In the genomic region with DNA sequence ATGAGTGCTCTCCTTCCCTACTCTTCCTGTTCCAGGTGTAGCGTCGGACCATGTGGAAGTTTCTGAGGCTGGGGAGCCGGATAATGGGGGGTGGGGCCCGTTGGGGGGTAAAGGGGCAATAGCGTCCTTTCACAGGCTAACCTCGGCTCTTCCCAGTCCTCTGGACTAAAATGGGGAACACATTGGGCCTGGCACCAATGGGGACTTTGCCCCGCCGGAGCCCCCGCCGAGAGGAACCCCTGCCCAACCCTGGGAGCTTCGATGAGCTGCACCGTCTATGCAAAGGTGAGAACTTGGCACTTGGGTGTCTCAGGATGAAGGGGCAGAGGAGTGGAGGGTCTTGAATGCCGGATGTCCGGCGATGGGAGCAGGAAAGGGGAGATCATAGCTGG, we compare ENCODE assay signal across 8 cellular contexts. TPM values are rescaled to one million over a fixed set of nuclear protein-coding genes. Genes with fewer than 3 reads are reported as not detected.
DNase-seq lines count a peak whose midpoint lies in the region; ATAC-seq and TF ChIP-seq lines count a peak whose summit lies in the region.

No MANE protein-coding gene starts in this region.

- H3K4me3 ChIP-seq in CD4-positive, CD25-positive, alpha-beta regulatory T cell (ENCODE audit: low read depth, low read length): peak overlapping the region; percentile 80
- H3K4me3 ChIP-seq in Loucy (ENCODE audit: low read length, poor library complexity, severe bottlenecking) (peak overlapping the region; percentile 82), coronary artery (peak overlapping the region; percentile 95)

- H3K27me3 Mint-ChIP-seq in CD4-positive, CD25-positive, alpha-beta regulatory T cell: no peaks in the 10 kb centered on the region
- no peaks in the 10 kb centered on the region for H3K27me3 Mint-ChIP-seq in natural killer cell (ENCODE audit: low read depth in 2 of 2)

- H3K27ac ChIP-seq in CD4-positive, CD25-positive, alpha-beta regulatory T cell (ENCODE audit: insufficient read depth, low read length, poor library complexity, severe bottlenecking): peak overlapping the region; percentile 58
- H3K27ac ChIP-seq in coronary artery: peak overlapping the region; percentile 51 to 85

- no peaks in the 10 kb centered on the region for H4K20me1 ChIP-seq in Loucy (ENCODE audit: insufficient read depth, low read length, poor library complexity, severe bottlenecking)

- peaks cover 0 to 1% (median 0%) of the 10 kb centered on the region in 7 donors for H3K9me3 Mint-ChIP-seq in CD4-positive, CD25-positive, alpha-beta regulatory T cell
- H3K9me3 Mint-ChIP-seq in natural killer cell: no peaks in the 10 kb centered on the region

- H3K4me2 ChIP-seq in Loucy (ENCODE audit: low read depth, low read length, poor library complexity, severe bottlenecking): peak overlapping the region; percentile 77

- H2AFZ ChIP-seq in Loucy (ENCODE audit: low read length): peak overlapping the region; percentile 72

- peaks cover 19% of the 10 kb centered on the region for H3K36me3 ChIP-seq in CD4-positive, CD25-positive, alpha-beta regulatory T cell (ENCODE audit: control insufficient read depth, insufficient read depth, low read length)
- no peaks in the 10 kb centered on the region; the same call in 1 of the 2 replicates for H3K36me3 ChIP-seq in Loucy (ENCODE audit: insufficient read depth, low read length)

- peaks cover 16% of the 10 kb centered on the region for H3K36me3 Mint-ChIP-seq in CD4-positive, CD25-positive, alpha-beta regulatory T cell
- H3K36me3 Mint-ChIP-seq in natural killer cell: no peaks in the 10 kb centered on the region

- H3K79me2 ChIP-seq in Loucy (ENCODE audit: insufficient read depth, low read length): 0 out of 2 replicates have a peak, but pooled peaks cover 4% of the 10 kb centered on the region

- no peak for ATAC-seq in CD4-positive, CD25-positive, alpha-beta regulatory T cell (ENCODE audit: low read depth in 2 of 2)
- ATAC-seq in natural killer cell: no peak
- no peak for ATAC-seq in HG03469 (IDR thresholded peaks at IDR 0.05; ENCODE audit: unreplicated experiment)

- peak overlapping the region; percentile 93 to 100 (median 96) for H3K27ac Mint-ChIP-seq in CD4-positive, CD25-positive, alpha-beta regulatory T cell
- peak overlapping the region; percentile 92 to 95 for H3K27ac Mint-ChIP-seq in natural killer cell

- no peak for DNase-seq in CD4-positive, CD25-positive, alpha-beta regulatory T cell
- no peak for DNase-seq in coronary artery (ENCODE audit: low spot score)
- DNase-seq in natural killer cell: no peak
- DNase-seq in NCI-H2196 treated with DMSO at 0.1 percent for 48 hours (lab: John Stamatoyannopoulos, UW; ENCODE audit: unreplicated experiment): no peak
- no peak for DNase-seq in putamen (ENCODE audit: low spot score)
- no peak for DNase-seq in dedifferentiated amniotic fluid mesenchymal stem cell (ENCODE audit: extremely low spot score)

- H3K9me2 ChIP-seq in Loucy (replicated peaks; ENCODE audit: low read depth, low read length): no peaks in the 10 kb centered on the region

- TF ChIP-seq CTCF in Loucy (conservative IDR thresholded peaks at IDR 0.05; ENCODE audit: low read length) (no peak), coronary artery (IDR thresholded peaks at IDR 0.05) (no peak), natural killer cell (IDR thresholded peaks at IDR 0.05) (no peak)

- H3K9ac ChIP-seq in Loucy (ENCODE audit: low read depth, low read length, poor library complexity, severe bottlenecking): peak overlapping the region; percentile 77

- no peaks in the 10 kb centered on the region for H3K27me3 ChIP-seq in CD4-positive, CD25-positive, alpha-beta regulatory T cell (ENCODE audit: control insufficient read depth, insufficient read depth, low read length)
- no peaks in the 10 kb centered on the region for H3K27me3 ChIP-seq in Loucy (ENCODE audit: insufficient read depth, low read length, poor library complexity, severe bottlenecking)

- peaks cover 12 to 64% (median 28%) of the 10 kb centered on the region in 4 donors for H3K4me1 Mint-ChIP-seq in CD4-positive, CD25-positive, alpha-beta regulatory T cell
- peaks cover 44 to 53% of the 10 kb centered on the region in 2 donors for H3K4me1 Mint-ChIP-seq in natural killer cell

- intact Hi-C loops in natural killer cell (cut with micrococcal nuclease): loop anchor here (5.0 kb wide), 2 partner anchors 81 to 141 kb away; partner anchors contain the start of genes CFAP126 and MPZ

- H3K9me3 ChIP-seq in CD4-positive, CD25-positive, alpha-beta regulatory T cell (ENCODE audit: control insufficient read depth in 2 of 2, low read length in 2 of 2): no peaks in the 10 kb centered on the region
- H3K9me3 ChIP-seq in Loucy (ENCODE audit: insufficient read depth, low read depth, low read length): no peaks in the 10 kb centered on the region

- no peaks in the 10 kb centered on the region for H3F3A ChIP-seq in Loucy (ENCODE audit: low read depth)

- H3K4me3 Mint-ChIP-seq in CD4-positive, CD25-positive, alpha-beta regulatory T cell: peak overlapping the region; percentile 82 to 100 (median 100)
- H3K4me3 Mint-ChIP-seq in natural killer cell: peak overlapping the region; percentile 100

- peaks cover 28% of the 10 kb centered on the region for H3K4me1 ChIP-seq in CD4-positive, CD25-positive, alpha-beta regulatory T cell (ENCODE audit: control insufficient read depth, insufficient read depth, low read length, poor library complexity, severe bottlenecking)
- H3K4me1 ChIP-seq in Loucy (ENCODE audit: insufficient read depth, low read length, poor library complexity, severe bottlenecking): peaks cover 21% of the 10 kb centered on the region

RNA-seq across cellular contexts. Expression of gene TOMM40L, which starts 0.5 kb away (rescaled TPM):
- total RNA-seq in CD4-positive, CD25-positive, alpha-beta regulatory T cell: 8.6 TPM
- polyA plus RNA-seq in CD4-positive, CD25-positive, alpha-beta regulatory T cell: 1 to 10 TPM; 5.3 to 7.1 (median 6.0) TPM
- 10 to 100 TPM; 16.6 to 23.6 (median 22.8) TPM for total RNA-seq in natural killer cell

RNA-seq across cellular contexts. Expression of gene APOA2, which starts 2.9 kb away (rescaled TPM):
- not detected for total RNA-seq in CD4-positive, CD25-positive, alpha-beta regulatory T cell
- not detected for polyA plus RNA-seq in CD4-positive, CD25-positive, alpha-beta regulatory T cell
- not detected for total RNA-seq in natural killer cell

RNA-seq across cellular contexts. Expression of gene FCER1G, which starts 11.2 kb away (rescaled TPM):
- 2.9 TPM for total RNA-seq in CD4-positive, CD25-positive, alpha-beta regulatory T cell
- polyA plus RNA-seq in CD4-positive, CD25-positive, alpha-beta regulatory T cell: 100 to 1,000 TPM in 2 of 4 donors, 10 to 100 TPM in 2; 48.4 to 121 (median 101) TPM
- total RNA-seq in natural killer cell: 100 to 1,000 TPM; 226 to 281 (median 259) TPM

RNA-seq across cellular contexts. Expression of gene NR1I3, which starts 11.7 kb away (rescaled TPM):
- total RNA-seq in CD4-positive, CD25-positive, alpha-beta regulatory T cell: not detected
- polyA plus RNA-seq in CD4-positive, CD25-positive, alpha-beta regulatory T cell: under 1 TPM in 1 of 4 donors, not detected in 3; 0.21 TPM
- total RNA-seq in natural killer cell: not detected

RNA-seq across cellular contexts. Expression of gene NDUFS2, which starts 24.1 kb away (rescaled TPM):
- 67.5 TPM for total RNA-seq in CD4-positive, CD25-positive, alpha-beta regulatory T cell
- polyA plus RNA-seq in CD4-positive, CD25-positive, alpha-beta regulatory T cell: 100 to 1,000 TPM; 107 to 128 (median 117) TPM
- total RNA-seq in natural killer cell: 10 to 100 TPM; 74.7 to 88.8 (median 84.7) TPM

Comparison
In these comparisons a context has a peak if more than half of its experiments do, and no peak if none do; other contexts are left out.
1. RNA of gene FCER1G, which starts 11.2 kb away (total RNA-seq): 226 to 281 TPM in natural killer cell; 2.9 TPM in CD4-positive, CD25-positive, alpha-beta regulatory T cell (single experiment); every median in the first group is over 10 times any median in the second.
2. Peak in every context shown above with its lines, with median percentiles within 50 percentile points of each other: H3K4me3 ChIP-seq.